In genomic region chr3:10437995-10438901, GRCh38 we compare ENCODE assay signal across 1 cellular context.
TF ChIP-seq lines count a peak whose summit lies in the region.

No MANE protein-coding gene starts in this region.

TF ChIP-seq in HepG2, 621 proteins besides CTCF, POLR2A, EP300 and RAD21 (continued from another document):
- no peak for TF ChIP-seq AHDC1 (CRISPR knock-in tag; IDR thresholded peaks at IDR 0.05; ENCODE audit: borderline replicate concordance)
- no peak for TF ChIP-seq TARDBP (CRISPR knock-in tag; IDR thresholded peaks at IDR 0.05)
- TF ChIP-seq TEF (CRISPR knock-in tag; IDR thresholded peaks at IDR 0.05): no peak
